Comparison of ENCODE assay signal across 17 cellular contexts in the genomic region with DNA sequence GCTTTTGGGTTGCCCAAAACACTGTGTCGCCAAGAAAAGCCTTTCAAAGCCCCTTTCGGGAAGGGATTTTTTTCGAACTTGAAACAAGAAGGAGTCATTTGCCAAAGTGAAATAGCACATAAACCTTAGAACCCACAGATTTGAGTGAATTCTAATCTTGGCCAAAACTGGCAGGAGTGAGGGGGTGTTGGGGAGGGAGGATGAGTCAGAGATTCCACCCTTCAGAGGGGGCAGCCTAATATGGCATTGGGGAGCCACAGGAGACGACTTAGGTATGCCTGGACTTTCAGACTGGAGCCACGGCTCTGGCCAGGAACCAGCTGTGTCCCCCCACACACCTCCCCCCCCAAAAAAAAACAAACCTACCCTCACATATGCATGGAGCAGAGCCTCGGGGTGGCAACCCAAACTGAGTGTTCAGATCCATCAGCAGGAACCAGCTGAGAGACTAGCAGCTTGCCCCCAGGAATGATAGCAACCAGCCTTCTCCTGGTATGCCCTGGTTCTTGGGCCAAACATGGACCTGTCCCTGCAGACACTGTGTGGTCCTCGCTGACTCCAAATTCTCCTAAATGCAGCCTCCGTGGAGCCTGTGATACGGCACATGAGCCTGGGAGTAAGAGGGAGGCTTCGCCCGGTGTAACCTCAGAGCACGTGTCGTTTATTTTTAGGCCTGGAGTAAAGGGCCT.
DNase-seq lines count a peak whose midpoint lies in the region; ATAC-seq and TF ChIP-seq lines count a peak whose summit lies in the region.
"Had no signal": no experiment of that assay in that cellular context is flagged by ENCODE, and none has a peak within 500 bp of the region (broad histone marks: within the 10 kb centered on the region; RNA-seq: fewer than 3 reads in every experiment).

No MANE protein-coding gene starts in this region.

- H3K9me3 ChIP-seq in H9 (ENCODE audit: control insufficient read depth, low read depth, low read length) = no peaks in the 10 kb centered on the region
- no peaks in the 10 kb centered on the region for H3K9me3 ChIP-seq in tibial artery

- H2AFZ ChIP-seq in H9 (ENCODE audit: low read length) = no peak overlapping the region

- no peak overlapping the region for H2BK15ac ChIP-seq in H9 (ENCODE audit: low read depth, low read length)

- peaks cover 35 to 39% of the 10 kb centered on the region in 2 experiments for H3K4me1 Mint-ChIP-seq in H9
- H3K4me1 Mint-ChIP-seq: activated B cell treated with CpG ODN at 0.5 μM for 24 hours; CD4-positive, alpha-beta memory T cell; immature natural killer cell had no signal

- TF ChIP-seq CTCF in H9 (conservative IDR thresholded peaks at IDR 0.05) (no peak), astrocyte of the cerebellum (IDR thresholded peaks at IDR 0.05; ENCODE audit: low read depth, low read length, missing control alignments) (no peak), tibial artery (IDR thresholded peaks at IDR 0.05) (no peak)

- no peak overlapping the region for H2BK120ac ChIP-seq in H9 (ENCODE audit: low read depth, low read length, poor library complexity, severe bottlenecking)

- H3K27me3 Mint-ChIP-seq in H9 (ENCODE audit: low read depth) = no peaks in the 10 kb centered on the region; the same call in none of the 2 replicates
- H3K27me3 Mint-ChIP-seq: activated B cell treated with CpG ODN at 0.5 μM for 24 hours had no signal

- no peak overlapping the region for H2BK12ac ChIP-seq in H9 (ENCODE audit: insufficient read length, low read depth, low read length)

- H3K9ac ChIP-seq in H9 (ENCODE audit: extremely low read depth, insufficient read length, low read length) = no peak overlapping the region

- H3K4me1 ChIP-seq in H9 (ENCODE audit: insufficient read depth, low read length) (peaks cover 16% of the 10 kb centered on the region; the same call in 1 of the 2 replicates), tibial artery (peaks cover 0 to 65% (median 33%) of the 10 kb centered on the region in 4 donors)

- H3K27me3 ChIP-seq in H9 (ENCODE audit: insufficient read depth, low read length) (no peaks in the 10 kb centered on the region), tibial artery (no peaks in the 10 kb centered on the region)

- H3K4ac ChIP-seq in H9 (ENCODE audit: low read depth, low read length) = no peak overlapping the region

- DNase-seq in H9 = peak; percentile 51
- peak; percentile 90 for DNase-seq in astrocyte of the cerebellum (ENCODE audit: low read depth)
- peak; percentile 76 for DNase-seq in iPS-NIHi7 (ENCODE audit: extremely low spot score)
- DNase-seq in tibial artery = peak in 1 of 2 donors; percentile 75
- no peak for DNase-seq in activated effector memory CD4-positive, alpha-beta T cell treated with Interleukin-2 at 50 U/mL for 16 hours
- DNase-seq in retina = no peak
- no peak for DNase-seq in NAMALWA (ENCODE audit: low spot score)
- DNase-seq: activated B cell treated with CpG ODN at 0.5 μM for 24 hours; CD4-positive, alpha-beta memory T cell; GDM1; immature natural killer cell; OCI-M1; stimulated activated CD4-positive, alpha-beta T cell treated with anti-CD3 and anti-CD28 coated beads, Interleukin-2, amount 100 ng/mL, for 24 hours had no signal

- no peaks in the 10 kb centered on the region for H3K36me3 ChIP-seq in tibial artery

- H3K18ac ChIP-seq in H9 (ENCODE audit: insufficient read length, low read depth, low read length) = peak overlapping the region; percentile 13

- intact Hi-C loops in tibial artery (cut with DNase I; ENCODE audit: low total_unique reads) = loop anchor here (5.0 kb wide), 1 partner anchor 137 kb away; the partner anchor contains the start of gene FGFR2

- in situ Hi-C loops in astrocyte of the cerebellum (cut with HindIII; ENCODE audit: low sequenced_read_pairs) = no loop called here

- no peak overlapping the region for H3K4me3 ChIP-seq in astrocyte of the cerebellum (ENCODE audit: low read depth, low read length)
- H3K4me3 ChIP-seq in tibial artery = peak overlapping the region in 1 of 2 donors; percentile 2

- H3K27ac ChIP-seq in H9 (ENCODE audit: insufficient read length, low read depth, low read length) (no peak overlapping the region), tibial artery (peak overlapping the region; percentile 72 to 86)

- no peak for ATAC-seq in GM19455 (IDR thresholded peaks at IDR 0.05; ENCODE audit: unreplicated experiment)
- ATAC-seq: activated naive CD4-positive, alpha-beta T cell treated with anti-CD3 and anti-CD28 coated beads, Interleukin-2, amount 50 U/mL, for 72 hours; HepG2 had no signal

- WGBS in H9 (ENCODE audit: extremely low coverage, insufficient read length, low lambda C conversion rate) = no CpG with 5 or more reads among the region's 13 CpGs

- H4K5ac ChIP-seq in H9 (ENCODE audit: insufficient read length, low read depth, low read length) = no peak overlapping the region

- no peaks in the 10 kb centered on the region for H4K20me1 ChIP-seq in H9 (ENCODE audit: control insufficient read depth, insufficient read depth, insufficient read length)

- H3K14ac ChIP-seq in H9 (ENCODE audit: insufficient read depth, low read length) = peak overlapping the region; percentile 66; the same call in 1 of the 2 replicates

- no peaks in the 10 kb centered on the region for H3K79me1 ChIP-seq in H9 (ENCODE audit: insufficient read depth, low read depth, low read length, poor library complexity, severe bottlenecking)

- no peak overlapping the region for H3K4me2 ChIP-seq in H9 (ENCODE audit: insufficient read depth, insufficient read length, low read length)

- no peak overlapping the region for H2BK20ac ChIP-seq in H9 (ENCODE audit: low read depth, low read length, poor library complexity, severe bottlenecking)

- no peak overlapping the region for H4K91ac ChIP-seq in H9 (ENCODE audit: insufficient read length, low read depth, low read length)

- H3K4me3 Mint-ChIP-seq in H9 = peak overlapping the region in 1 of 2 experiments; percentile 43; a peak in 2 of 5 replicates
- H3K4me3 Mint-ChIP-seq: activated B cell treated with CpG ODN at 0.5 μM for 24 hours; CD4-positive, alpha-beta memory T cell; immature natural killer cell had no signal

- peak overlapping the region; percentile 83 to 94 (median 86) for H3K27ac Mint-ChIP-seq in H9
- H3K27ac Mint-ChIP-seq: activated B cell treated with CpG ODN at 0.5 μM for 24 hours; CD4-positive, alpha-beta memory T cell; immature natural killer cell; progenitor cell of endocrine pancreas had no signal

- no peak overlapping the region for H3K23ac ChIP-seq in H9 (ENCODE audit: insufficient read length, low read depth, low read length)

- no peak overlapping the region for H2BK5ac ChIP-seq in H9 (ENCODE audit: insufficient read length, low read length)

- H3K23me2 ChIP-seq in H9 (ENCODE audit: insufficient read length, low read depth, low read length, poor library complexity, severe bottlenecking) = no peaks in the 10 kb centered on the region

- no peaks in the 10 kb centered on the region; a peak in 2 of 5 replicates for H3K9me3 Mint-ChIP-seq in H9
- H3K9me3 Mint-ChIP-seq: activated B cell treated with CpG ODN at 0.5 μM for 24 hours, immature natural killer cell had no signal

- H3K56ac ChIP-seq in H9 (ENCODE audit: insufficient read length, low read depth, low read length) = no peak overlapping the region

- no peak overlapping the region for H4K8ac ChIP-seq in H9 (replicated peaks; ENCODE audit: insufficient read length, low read depth, low read length)

- H3K79me2 ChIP-seq in H9 (ENCODE audit: insufficient read depth, low read length) = no peaks in the 10 kb centered on the region

- H2AK5ac ChIP-seq in H9 (ENCODE audit: insufficient read length, low read length) = no peak overlapping the region

- H3K36me3 Mint-ChIP-seq in H9 (ENCODE audit: insufficient read depth in 1 of 3, low read depth in 3 of 3) = no peaks in the 10 kb centered on the region; a peak in 1 of 7 replicates
- H3K36me3 Mint-ChIP-seq: activated naive CD4-positive, alpha-beta T cell treated with anti-CD3 and anti-CD28 coated beads, Interleukin-2, amount 50 U/mL, for 72 hours; CD4-positive, alpha-beta memory T cell; immature natural killer cell had no signal

- no peak overlapping the region for H3T11ph ChIP-seq in H9 (ENCODE audit: low read length)

Comparison
In these comparisons a context has a peak if more than half of its experiments do, and no peak if none do; other contexts are left out.
1. DNase-seq: peak in H9 (single experiment), astrocyte of the cerebellum (single experiment) and iPS-NIHi7 (single experiment); none in activated effector memory CD4-positive, alpha-beta T cell treated with Interleukin-2 at 50 U/mL for 16 hours (single experiment), retina (single experiment) and NAMALWA (single experiment).